ENCODE assay signal across 8 cellular contexts in genomic region chr9:129176786-129177442, GRCh38. TPM values are rescaled to one million over a fixed set of nuclear protein-coding genes. Genes with fewer than 3 reads are reported as not detected.
DNase-seq lines count a peak whose midpoint lies in the region; ATAC-seq and TF ChIP-seq lines count a peak whose summit lies in the region.

No MANE protein-coding gene starts in this region.

- no peaks in the 10 kb centered on the region for H3K36me3 ChIP-seq in body of pancreas (replicated peaks in 1 of 2; ENCODE audit: insufficient read depth in 1 of 2, low read depth in 2 of 2)

- TF ChIP-seq POLR2A in body of pancreas (IDR thresholded peaks at IDR 0.05): no peak

- DNase-seq in NCI-H345 (lab: John Stamatoyannopoulos, UW) (peak; percentile 33), NCI-H345 treated with DMSO at 0.1 percent for 48 hours (lab: John Stamatoyannopoulos, UW; ENCODE audit: unreplicated experiment) (no peak), NCI-H2171 treated with DMSO at 0.1 percent for 48 hours (lab: John Stamatoyannopoulos, UW) (peak; percentile 29), body of pancreas (peak; percentile 38 to 51 (median 49)), kidney glomerular epithelial cell (lab: John Stamatoyannopoulos, UW) (peak; percentile 6)
- peak; percentile 22 for DNase-seq in stimulated activated naive CD8-positive, alpha-beta T cell treated with anti-CD3 and anti-CD28 coated beads, Interleukin-15, Interleukin-2, amounts not matched to agents 100 U/mL and 50 U/mL, for 24 hours

- no peaks in the 10 kb centered on the region for H3K27me3 ChIP-seq in body of pancreas

- peak overlapping the region; percentile 23 to 65 for H3K4me3 ChIP-seq in body of pancreas

- ATAC-seq in body of pancreas (no peak), GM19023 (IDR thresholded peaks at IDR 0.05; ENCODE audit: unreplicated experiment) (no peak), HG03378 (IDR thresholded peaks at IDR 0.05; ENCODE audit: unreplicated experiment) (no peak)
- no peak for ATAC-seq in stimulated activated naive CD8-positive, alpha-beta T cell treated with anti-CD3 and anti-CD28 coated beads, Interleukin-15, Interleukin-2, amounts not matched to agents 100 U/mL and 50 U/mL, for 24 hours

- 0% methylated on average over 3 to 70 of the region's 70 CpGs for WGBS in body of pancreas, 2 donors

- peaks cover 46% of the 10 kb centered on the region for H3K4me1 ChIP-seq in body of pancreas

- peak overlapping the region; percentile 68 to 98 (median 95) for H3K27ac ChIP-seq in body of pancreas

- peak in 2 of 7 experiments; percentile 4 to 7 for TF ChIP-seq CTCF in body of pancreas (IDR thresholded peaks at IDR 0.05)

- intact Hi-C loops in body of pancreas (cut with DNase I): loop anchor here (10.0 kb wide), 1 partner anchor 328 kb away; no protein-coding TSS in a partner anchor

- no peaks in the 10 kb centered on the region for H3K9me3 ChIP-seq in body of pancreas

RNA-seq across cellular contexts. Expression of gene IER5L, which starts 1.1 kb away (rescaled TPM):
- 1 to 10 TPM; 3.0 to 4.4 TPM for total RNA-seq in body of pancreas
